In genomic region chrX:65266482-65266881, GRCh38 we compare ENCODE assay signal across 31 cellular contexts.
"Had no signal": no experiment of that assay in that cellular context is flagged by ENCODE, and none has a peak within 500 bp of the region (broad histone marks: within the 10 kb centered on the region; RNA-seq: fewer than 3 reads in every experiment).

No MANE protein-coding gene starts in this region.

- H3K27me3 Mint-ChIP-seq: activated CD4-positive, alpha-beta memory T cell treated with anti-CD3 and anti-CD28 coated beads for 36 hours; activated CD4-positive, alpha-beta T cell treated with anti-CD3 and anti-CD28 coated beads for 36 hours; activated CD4-positive, alpha-beta T cell treated with anti-CD3 and anti-CD28 coated beads, Interleukin-2, amount 10 ng/mL, durations not matched to agents 24 days and 14 days; activated CD8-positive, alpha-beta memory T cell treated with anti-CD3 and anti-CD28 coated beads, Interleukin-2, amount 10 ng/mL, durations not matched to agents 7 days and 5 days; activated naive CD4-positive, alpha-beta T cell treated with anti-CD3 and anti-CD28 coated beads, Interleukin-2, amount 10 ng/mL, durations not matched to agents 7 days and 5 days; activated naive CD8-positive, alpha-beta T cell treated with anti-CD3 and anti-CD28 coated beads, Interleukin-2, amount 10 ng/mL, durations not matched to agents 7 days and 5 days; dendritic cell treated with granulocyte-macrophage colony-stimulating factor and Interleukin-4, amounts not matched to agents 40 ng/mL and 50 ng/mL, for 4 days had no signal

- DNase-seq: activated CD4-positive, alpha-beta memory T cell treated with anti-CD3 and anti-CD28 coated beads for 36 hours; activated CD4-positive, alpha-beta T cell treated with anti-CD3 and anti-CD28 coated beads for 36 hours; activated CD4-positive, alpha-beta T cell treated with anti-CD3 and anti-CD28 coated beads, Interleukin-2, amount 10 ng/mL, durations not matched to agents 24 days and 14 days; activated CD4-positive, CD25-positive, alpha-beta regulatory T cell; activated CD4-positive, CD25-positive, alpha-beta regulatory T cell treated with anti-CD3 and anti-CD28 coated beads, Interleukin-2, amount 50 U/mL, for 72 hours; activated CD8-positive, alpha-beta memory T cell treated with anti-CD3 and anti-CD28 coated beads, Interleukin-2, amount 10 ng/mL, durations not matched to agents 7 days and 5 days; activated CD8-positive, alpha-beta memory T cell treated with anti-CD3 and anti-CD28 coated beads, Interleukin-2, amount 50 U/mL, for 4 hours; activated CD8-positive, alpha-beta T cell treated with anti-CD3 and anti-CD28 coated beads, Interleukin-2, amount 10 ng/mL, durations not matched to agents 7 days and 5 days; activated gamma-delta T cell; activated naive CD4-positive, alpha-beta T cell; activated naive CD4-positive, alpha-beta T cell treated with anti-CD3 and anti-CD28 coated beads, Interleukin-2, amount 10 ng/mL, durations not matched to agents 7 days and 5 days; activated naive CD8-positive, alpha-beta T cell treated with anti-CD3 and anti-CD28 coated beads, Interleukin-2, amount 10 ng/mL, durations not matched to agents 7 days and 5 days; activated T-cell treated with anti-CD3 and anti-CD28 coated beads, Interleukin-2, amount 50 U/mL, for 24 hours; activated T-cell treated with anti-CD3 and anti-CD28 coated beads, Interleukin-2, amount 50 U/mL, for 72 hours; central memory CD4-positive, alpha-beta T cell; dorsolateral prefrontal cortex; effector memory CD4-positive, alpha-beta T cell; endodermal cell; foreskin fibroblast; head of caudate nucleus; T-helper 9 cell; WERI-Rb-1 had no signal

- H3K27ac ChIP-seq: ascending aorta, breast epithelium, cardiac muscle cell, coronary artery, dorsolateral prefrontal cortex, WERI-Rb-1 had no signal

- H3K4me3 Mint-ChIP-seq: activated CD4-positive, alpha-beta memory T cell treated with anti-CD3 and anti-CD28 coated beads for 36 hours; activated CD4-positive, alpha-beta T cell treated with anti-CD3 and anti-CD28 coated beads for 36 hours; activated CD4-positive, alpha-beta T cell treated with anti-CD3 and anti-CD28 coated beads, Interleukin-2, amount 10 ng/mL, durations not matched to agents 24 days and 14 days; activated CD8-positive, alpha-beta memory T cell treated with anti-CD3 and anti-CD28 coated beads, Interleukin-2, amount 10 ng/mL, durations not matched to agents 7 days and 5 days; activated CD8-positive, alpha-beta T cell treated with anti-CD3 and anti-CD28 coated beads, Interleukin-2, amount 10 ng/mL, durations not matched to agents 7 days and 5 days; activated naive CD4-positive, alpha-beta T cell treated with anti-CD3 and anti-CD28 coated beads, Interleukin-2, amount 10 ng/mL, durations not matched to agents 7 days and 5 days; activated naive CD8-positive, alpha-beta T cell treated with anti-CD3 and anti-CD28 coated beads, Interleukin-2, amount 10 ng/mL, durations not matched to agents 7 days and 5 days; activated T-cell treated with anti-CD3 and anti-CD28 coated beads, Interleukin-2, amount 50 U/mL, for 24 hours; activated T-cell treated with anti-CD3 and anti-CD28 coated beads, Interleukin-2, amount 50 U/mL, for 72 hours; brain; dendritic cell treated with granulocyte-macrophage colony-stimulating factor and Interleukin-4, amounts not matched to agents 40 ng/mL and 50 ng/mL, for 4 days; endodermal cell; T-helper 1 cell treated with Interleukin-12 subunit alpha and Interleukin-12 subunit beta and Interleukin-4 antibody, amounts not matched to agents 30 μg/mL and 1 μg/mL, for 36 hours had no signal

- ATAC-seq: activated CD4-positive, alpha-beta T cell treated with anti-CD3 and anti-CD28 coated beads for 36 hours; activated CD8-positive, alpha-beta memory T cell treated with anti-CD3 and anti-CD28 coated beads, Interleukin-2, amount 10 ng/mL, durations not matched to agents 7 days and 5 days; activated CD8-positive, alpha-beta T cell treated with anti-CD3 and anti-CD28 coated beads, Interleukin-2, amount 10 ng/mL, durations not matched to agents 7 days and 5 days; activated naive CD4-positive, alpha-beta T cell treated with anti-CD3 and anti-CD28 coated beads, Interleukin-2, amount 50 U/mL, for 72 hours; activated T-cell treated with anti-CD3 and anti-CD28 coated beads, Interleukin-2, amount 50 U/mL, for 72 hours; esophagus mucosa had no signal

- H3K27me3 ChIP-seq: ascending aorta, cardiac muscle cell had no signal

- H3K36me3 ChIP-seq: ascending aorta, breast epithelium, cardiac muscle cell, WERI-Rb-1 had no signal

- H3K9me3 Mint-ChIP-seq: activated CD4-positive, alpha-beta T cell treated with anti-CD3 and anti-CD28 coated beads, Interleukin-2, amount 10 ng/mL, durations not matched to agents 24 days and 14 days had no signal

- H3K4me1 ChIP-seq: ascending aorta, breast epithelium had no signal

- H3K36me3 Mint-ChIP-seq: activated CD8-positive, alpha-beta memory T cell treated with anti-CD3 and anti-CD28 coated beads, Interleukin-2, amount 10 ng/mL, durations not matched to agents 7 days and 5 days; activated naive CD4-positive, alpha-beta T cell treated with anti-CD3 and anti-CD28 coated beads, Interleukin-2, amount 10 ng/mL, durations not matched to agents 7 days and 5 days; activated naive CD8-positive, alpha-beta T cell treated with anti-CD3 and anti-CD28 coated beads, Interleukin-2, amount 10 ng/mL, durations not matched to agents 7 days and 5 days; brain had no signal

- H3K4me3 ChIP-seq: ascending aorta, breast epithelium, cardiac muscle cell, coronary artery, dorsolateral prefrontal cortex had no signal

- H3K27ac Mint-ChIP-seq: activated CD4-positive, alpha-beta memory T cell treated with anti-CD3 and anti-CD28 coated beads for 36 hours; activated CD4-positive, alpha-beta T cell treated with anti-CD3 and anti-CD28 coated beads for 36 hours; activated CD4-positive, alpha-beta T cell treated with anti-CD3 and anti-CD28 coated beads, Interleukin-2, amount 10 ng/mL, durations not matched to agents 24 days and 14 days; activated CD8-positive, alpha-beta memory T cell treated with anti-CD3 and anti-CD28 coated beads, Interleukin-2, amount 10 ng/mL, durations not matched to agents 7 days and 5 days; activated CD8-positive, alpha-beta T cell treated with anti-CD3 and anti-CD28 coated beads, Interleukin-2, amount 10 ng/mL, durations not matched to agents 7 days and 5 days; activated naive CD4-positive, alpha-beta T cell treated with anti-CD3 and anti-CD28 coated beads, Interleukin-2, amount 10 ng/mL, durations not matched to agents 7 days and 5 days; activated naive CD4-positive, alpha-beta T cell treated with anti-CD3 and anti-CD28 coated beads, Interleukin-2, amount 50 U/mL, for 72 hours; activated naive CD8-positive, alpha-beta T cell treated with anti-CD3 and anti-CD28 coated beads, Interleukin-2, amount 10 ng/mL, durations not matched to agents 7 days and 5 days; activated T-cell treated with anti-CD3 and anti-CD28 coated beads, Interleukin-2, amount 50 U/mL, for 24 hours; activated T-cell treated with anti-CD3 and anti-CD28 coated beads, Interleukin-2, amount 50 U/mL, for 72 hours; brain; dendritic cell treated with granulocyte-macrophage colony-stimulating factor and Interleukin-4, amounts not matched to agents 40 ng/mL and 50 ng/mL, for 4 days; endodermal cell; T-helper 1 cell treated with Interleukin-12 subunit alpha and Interleukin-12 subunit beta and Interleukin-4 antibody, amounts not matched to agents 30 μg/mL and 1 μg/mL, for 36 hours had no signal

- H3K4me1 Mint-ChIP-seq: activated CD4-positive, alpha-beta T cell treated with anti-CD3 and anti-CD28 coated beads for 36 hours; activated CD4-positive, alpha-beta T cell treated with anti-CD3 and anti-CD28 coated beads, Interleukin-2, amount 10 ng/mL, durations not matched to agents 24 days and 14 days; activated CD8-positive, alpha-beta memory T cell treated with anti-CD3 and anti-CD28 coated beads, Interleukin-2, amount 10 ng/mL, durations not matched to agents 7 days and 5 days; activated naive CD4-positive, alpha-beta T cell treated with anti-CD3 and anti-CD28 coated beads, Interleukin-2, amount 10 ng/mL, durations not matched to agents 7 days and 5 days; activated naive CD8-positive, alpha-beta T cell treated with anti-CD3 and anti-CD28 coated beads, Interleukin-2, amount 10 ng/mL, durations not matched to agents 7 days and 5 days; brain had no signal
